Comparison of ENCODE assay signal across 14 cellular contexts in the genomic region with DNA sequence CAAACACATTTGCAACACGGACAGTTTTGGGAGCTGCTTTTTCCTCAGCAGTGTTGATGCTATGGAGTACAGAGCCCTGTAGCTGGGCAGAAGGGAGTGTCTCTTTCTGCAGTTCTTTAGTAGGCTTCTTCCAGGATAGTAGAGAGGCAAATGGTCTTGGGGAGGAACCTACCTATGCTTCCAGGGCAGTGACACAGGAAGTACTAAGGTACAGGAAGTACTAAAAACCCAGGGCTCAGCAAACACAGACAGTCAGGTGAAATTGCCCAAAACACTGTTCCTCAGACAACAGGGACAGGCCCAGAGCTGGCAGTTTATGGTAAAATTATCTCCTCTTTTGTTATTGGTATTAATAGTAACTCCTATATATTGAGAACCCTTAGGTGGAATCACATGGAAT.
DNase-seq lines count a peak whose midpoint lies in the region; ATAC-seq and TF ChIP-seq lines count a peak whose summit lies in the region.
"Had no signal": no experiment of that assay in that cellular context is flagged by ENCODE, and none has a peak within 500 bp of the region (broad histone marks: within the 10 kb centered on the region; RNA-seq: fewer than 3 reads in every experiment).

No MANE protein-coding gene starts in this region.

- no peak overlapping the region for H3K4me3 Mint-ChIP-seq in activated naive CD4-positive, alpha-beta T cell treated with anti-CD3 and anti-CD28 coated beads, Interleukin-2, amount 10 ng/mL, durations not matched to agents 7 days and 5 days

- no peaks in the 10 kb centered on the region for H3K9me2 ChIP-seq in PC-3 (replicated peaks; ENCODE audit: low read length)
- H3K9me2 ChIP-seq in hepatocyte (replicated peaks; ENCODE audit: insufficient read depth), result no peaks in the 10 kb centered on the region

- peak overlapping the region; percentile 36 for H2AFZ ChIP-seq in PC-3 (ENCODE audit: low read length)
- no peak overlapping the region for H2AFZ ChIP-seq in hepatocyte

- H3K4me2 ChIP-seq in PC-3 (ENCODE audit: low read length) (peak overlapping the region; percentile 86), hepatocyte (no peak overlapping the region)

- H3K9me3 Mint-ChIP-seq in activated naive CD4-positive, alpha-beta T cell treated with anti-CD3 and anti-CD28 coated beads, Interleukin-2, amount 10 ng/mL, durations not matched to agents 7 days and 5 days, result peaks cover 13% of the 10 kb centered on the region

- 93% methylated on average over 1 of the region's 1 CpG for WGBS in hepatocyte (ENCODE audit: low lambda C conversion rate, missing lambda C conversion rate)

- POLR2A ChIA-PET in PC-3 (lab: Charles Lee; ENCODE audit: unreplicated experiment), result interaction anchor here (0.6 kb wide), 1 partner anchor 95 kb away, joined by 4 read pairs; no protein-coding TSS in a partner anchor

- peak overlapping the region; percentile 94; the same call in 1 of the 2 replicates for H3K27ac ChIP-seq in PC-3 (ENCODE audit: low read length)
- H3K27ac ChIP-seq in hepatocyte, result peak overlapping the region; percentile 92
- H3K27ac ChIP-seq in subcutaneous abdominal adipose tissue (ENCODE audit: low read depth, low read length), result peak overlapping the region; percentile 91

- no peak overlapping the region for H3K27ac Mint-ChIP-seq in activated naive CD4-positive, alpha-beta T cell treated with anti-CD3 and anti-CD28 coated beads, Interleukin-2, amount 10 ng/mL, durations not matched to agents 7 days and 5 days

- no peaks in the 10 kb centered on the region for H3F3A ChIP-seq in PC-3 (ENCODE audit: low read length, unreplicated experiment)

- H3K4me3 ChIP-seq in PC-3 (ENCODE audit: low read length) (peak overlapping the region; percentile 66; the same call in 1 of the 2 replicates), hepatocyte (no peak overlapping the region), subcutaneous abdominal adipose tissue (ENCODE audit: low read depth in 1 of 5, low read length in 5 of 5) (no peak overlapping the region)

- no peaks in the 10 kb centered on the region for H3K79me2 ChIP-seq in PC-3 (ENCODE audit: low read length)
- no peaks in the 10 kb centered on the region for H3K79me2 ChIP-seq in hepatocyte

- ATAC-seq in PC-3, result no peak

- intact Hi-C loops in PC-3 (cut with micrococcal nuclease), result loop anchor here (5.0 kb wide), 1 partner anchor 465 kb away; no protein-coding TSS in a partner anchor

- peaks cover 5% of the 10 kb centered on the region for H3K36me3 Mint-ChIP-seq in activated naive CD4-positive, alpha-beta T cell treated with anti-CD3 and anti-CD28 coated beads, Interleukin-2, amount 10 ng/mL, durations not matched to agents 7 days and 5 days

- H3K27me3 Mint-ChIP-seq in activated naive CD4-positive, alpha-beta T cell treated with anti-CD3 and anti-CD28 coated beads, Interleukin-2, amount 10 ng/mL, durations not matched to agents 7 days and 5 days, result peaks cover 22% of the 10 kb centered on the region

- no TSS peak for BruUV-seq in PC-3 (replicated peaks; lab: Mats Ljungman, UMichigan)

- H3K4me1 Mint-ChIP-seq in activated naive CD4-positive, alpha-beta T cell treated with anti-CD3 and anti-CD28 coated beads, Interleukin-2, amount 10 ng/mL, durations not matched to agents 7 days and 5 days, result peaks cover 11% of the 10 kb centered on the region

- H4K20me1 ChIP-seq in PC-3 (ENCODE audit: low read length) (no peaks in the 10 kb centered on the region), hepatocyte (ENCODE audit: insufficient read depth, poor library complexity, severe bottlenecking) (no peaks in the 10 kb centered on the region)

- H3K36me3 ChIP-seq in PC-3 (ENCODE audit: low read depth, low read length) (no peaks in the 10 kb centered on the region), hepatocyte (replicated peaks; ENCODE audit: insufficient read depth, low read depth) (no peaks in the 10 kb centered on the region), subcutaneous abdominal adipose tissue (ENCODE audit: control insufficient read depth in 5 of 5, insufficient read depth in 5 of 5, low read length in 5 of 5) (no peaks in the 10 kb centered on the region)

- H3K4me1 ChIP-seq in PC-3 (ENCODE audit: insufficient read depth, low read length), result peaks cover 23% of the 10 kb centered on the region
- peaks cover 5% of the 10 kb centered on the region for H3K4me1 ChIP-seq in hepatocyte (ENCODE audit: insufficient read depth)
- H3K4me1 ChIP-seq in subcutaneous abdominal adipose tissue (ENCODE audit: control insufficient read depth in 5 of 5, insufficient read depth in 5 of 5, low read length in 5 of 5), result peaks cover 7 to 19% (median 14%) of the 10 kb centered on the region in 5 donors

- peak; percentile 7 for DNase-seq in DMS53 (lab: John Stamatoyannopoulos, UW)
- DNase-seq in DMS53 treated with DMSO at 0.1 percent for 48 hours (lab: John Stamatoyannopoulos, UW; ENCODE audit: unreplicated experiment), result no peak
- DNase-seq in PC-3, result no peak
- no peak for DNase-seq in hepatocyte (ENCODE audit: low spot score)
- no peak for DNase-seq in GF-D8 (lab: John Stamatoyannopoulos, UW)
- no peak for DNase-seq in activated naive CD4-positive, alpha-beta T cell treated with anti-CD3 and anti-CD28 coated beads, Interleukin-2, amount 10 ng/mL, durations not matched to agents 7 days and 5 days
- no peak for DNase-seq in SKM-1 treated with dmso at 0.1 percent for 144 hours (lab: John Stamatoyannopoulos, UW; ENCODE audit: unreplicated experiment)
- DNase-seq: EL, Kasumi-1, MM.1S, NCI-H1092, NCI-H1436 treated with DMSO at 0.1 percent for 48 hours, NCI-H2029 had no signal

- no peaks in the 10 kb centered on the region for H3K27me3 ChIP-seq in PC-3 (ENCODE audit: low read length)
- H3K27me3 ChIP-seq in hepatocyte, result no peaks in the 10 kb centered on the region
- no peaks in the 10 kb centered on the region for H3K27me3 ChIP-seq in subcutaneous abdominal adipose tissue (ENCODE audit: control insufficient read depth in 5 of 5, insufficient read depth in 4 of 5, low read length in 5 of 5)

- TF ChIP-seq CTCF in PC-3 (conservative IDR thresholded peaks at IDR 0.05; ENCODE audit: low read depth, low read length) (no peak), hepatocyte (IDR thresholded peaks at IDR 0.05; ENCODE audit: poor library complexity) (no peak)

- no peaks in the 10 kb centered on the region for H3K9me3 ChIP-seq in PC-3 (ENCODE audit: low read length)
- H3K9me3 ChIP-seq in hepatocyte (ENCODE audit: low read depth), result no peaks in the 10 kb centered on the region
- peaks cover 0 to 5% (median 0%) of the 10 kb centered on the region in 5 donors for H3K9me3 ChIP-seq in subcutaneous abdominal adipose tissue (ENCODE audit: control insufficient read depth in 5 of 5, low read length in 5 of 5)

- CTCF ChIA-PET in PC-3 (lab: Charles Lee), result interaction anchor here (0.6 kb wide), 1 partner anchor 486 kb away, joined by 6 read pairs; no protein-coding TSS in a partner anchor
- CTCF ChIA-PET in activated naive CD4-positive, alpha-beta T cell treated with anti-CD3 and anti-CD28 coated beads, Interleukin-2, amount 10 ng/mL, durations not matched to agents 7 days and 5 days (lab: Charles Lee), result interaction anchor here (1.0 to 2.4 kb wide), 8 partner anchors 14 to 884 kb away, joined by 3 to 10 read pairs (median 4); no protein-coding TSS in a partner anchor

- H3K9ac ChIP-seq in PC-3 (ENCODE audit: low read length), result no peak overlapping the region
- no peak overlapping the region for H3K9ac ChIP-seq in subcutaneous abdominal adipose tissue (ENCODE audit: low read length in 5 of 5)
